ENCODE assay signal across 8 cellular contexts in genomic region chrY:12904618-12905519, GRCh38. TPM values are rescaled to one million over a fixed set of nuclear protein-coding genes. Genes with fewer than 3 reads are reported as not detected.
DNase-seq lines count a peak whose midpoint lies in the region; ATAC-seq and TF ChIP-seq lines count a peak whose summit lies in the region.

DDX3Y (plus strand) TSS chrY:12904868; CDS start chrY:12904937, 69 bp downstream.

- TF ChIP-seq CTCF in RWPE1 (conservative IDR thresholded peaks at IDR 0.05; ENCODE audit: low read depth) = no peak

- peak; percentile 84 for DNase-seq in LoVo (ENCODE audit: low spot score)
- DNase-seq in activated CD8-positive, alpha-beta memory T cell treated with anti-CD3 and anti-CD28 coated beads, Interleukin-2, amount 50 U/mL, for 24 hours (ENCODE audit: extremely low read depth) = peak; percentile 56
- peak in 1 of 3 donors; percentile 90 for DNase-seq in right cardiac atrium
- DNase-seq in stimulated activated CD4-positive, alpha-beta T cell treated with anti-CD3 and anti-CD28 coated beads, Interleukin-4, amount 100 ng/mL, for 24 hours = peak; percentile 85
- DNase-seq in RWPE1 (ENCODE audit: low spot score) = no peak
- DNase-seq in NCI-H128 (lab: John Stamatoyannopoulos, UW; ENCODE audit: unreplicated experiment) = no peak

- peak; percentile 87 for ATAC-seq in GM19397 (IDR thresholded peaks at IDR 0.05; ENCODE audit: unreplicated experiment)
- peak in 1 of 2 donors; percentile 100 for ATAC-seq in right cardiac atrium
- ATAC-seq in GM19463 (IDR thresholded peaks at IDR 0.05; ENCODE audit: unreplicated experiment) = no peak

- CTCF ChIA-PET in RWPE1 (lab: Yijun Ruan, JAX) = no interaction called here

- intact Hi-C loops in right cardiac atrium (cut with DNase I) = no loop called here

- H3K27me3 ChIP-seq in right cardiac atrium (ENCODE audit: control insufficient read depth, insufficient read depth) = no peaks in the 10 kb centered on the region

- peak within 1 kb of the TSS; percentile 86 for H3K4me3 ChIP-seq in right cardiac atrium (ENCODE audit: low read length)

- POLR2A ChIA-PET in RWPE1 (lab: Yijun Ruan, JAX; ENCODE audit: low non-redundant PET) = no interaction called here

- no peaks in the 10 kb centered on the region for H3K9me3 ChIP-seq in right cardiac atrium (ENCODE audit: control insufficient read depth, low read length)

- H3K4me1 ChIP-seq in right cardiac atrium (ENCODE audit: control insufficient read depth, insufficient read depth, low read length) = no peaks in the 10 kb centered on the region

- H3K27ac ChIP-seq in right cardiac atrium (ENCODE audit: low read length) = peak within 1 kb of the TSS; percentile 87
- no peak within 1 kb of the TSS for H3K27ac ChIP-seq in RWPE1

- 2% methylated on average over 55 of the region's 55 CpGs for WGBS in right cardiac atrium

RNA-seq across cellular contexts. Expression of gene DDX3Y, which starts in this region (rescaled TPM):
- total RNA-seq in right cardiac atrium = 10 to 100 TPM in 2 of 4 donors, not detected in 2; 40.8 to 42.2 TPM
- 22.0 TPM for polyA plus RNA-seq in right cardiac atrium

Comparison
In these comparisons a context has a peak if more than half of its experiments do, and no peak if none do; other contexts are left out.
1. DNase-seq: peak in LoVo (single experiment), activated CD8-positive, alpha-beta memory T cell treated with anti-CD3 and anti-CD28 coated beads, Interleukin-2, amount 50 U/mL, for 24 hours (single experiment) and stimulated activated CD4-positive, alpha-beta T cell treated with anti-CD3 and anti-CD28 coated beads, Interleukin-4, amount 100 ng/mL, for 24 hours (single experiment); none in RWPE1 (single experiment) and NCI-H128 (single experiment).